In genomic region chr20:50195524-50196120, GRCh38 we compare ENCODE assay signal across 17 cellular contexts. TPM values are rescaled to one million over a fixed set of nuclear protein-coding genes. Genes with fewer than 3 reads are reported as not detected.
DNase-seq lines count a peak whose midpoint lies in the region; ATAC-seq, FAIRE-seq and TF ChIP-seq lines count a peak whose summit lies in the region.
"Had no signal": no experiment of that assay in that cellular context is flagged by ENCODE, and none has a peak within 500 bp of the region (broad histone marks: within the 10 kb centered on the region; RNA-seq: fewer than 3 reads in every experiment).

No MANE protein-coding gene starts in this region.

- no peak for ATAC-seq in HG03342 (IDR thresholded peaks at IDR 0.05; ENCODE audit: unreplicated experiment)
- ATAC-seq: effector memory CD8-positive, alpha-beta T cell; heart left ventricle; left colon had no signal

- no peak for DNase-seq in right atrium auricular region (ENCODE audit: low spot score)
- DNase-seq in cardiac septum (ENCODE audit: low spot score): no peak
- DNase-seq in astrocyte (ENCODE audit: low read depth): no peak
- DNase-seq in mesenchymal stem cell: peak; percentile 28
- no peak for DNase-seq in uterus
- no peak for DNase-seq in amygdala (lab: John Stamatoyannopoulos, UW)
- no peak for DNase-seq in NCI-H510A treated with DMSO at 0.1 percent for 48 hours (lab: John Stamatoyannopoulos, UW)
- DNase-seq: BE2C; effector memory CD8-positive, alpha-beta T cell; left colon; NCI-H1105 treated with DMSO at 0.1 percent for 48 hours; NCI-H524 treated with DMSO at 0.1 percent for 48 hours; stimulated activated CD8-positive, alpha-beta memory T cell treated with anti-CD3 and anti-CD28 coated beads, Interleukin-4, amount 100 ng/mL, for 48 hours; T1000 had no signal

- H2BK15ac ChIP-seq in mesenchymal stem cell (ENCODE audit: low read depth, poor library complexity, severe bottlenecking): no peak overlapping the region

- H3K9me3 ChIP-seq in right atrium auricular region (no peaks in the 10 kb centered on the region), astrocyte (ENCODE audit: insufficient read depth, low read depth, low read length) (peaks cover 3% of the 10 kb centered on the region), mesenchymal stem cell (ENCODE audit: control insufficient read depth, low read length) (peaks cover 8% of the 10 kb centered on the region), uterus (no peaks in the 10 kb centered on the region)
- H3K9me3 ChIP-seq: HAP-1 had no signal

- no peak overlapping the region for H2BK12ac ChIP-seq in mesenchymal stem cell (ENCODE audit: low read length in 2 of 2)

- TF ChIP-seq POLR2A in uterus (IDR thresholded peaks at IDR 0.05): no peak

- peaks cover 33% of the 10 kb centered on the region for H4K20me1 ChIP-seq in astrocyte (ENCODE audit: insufficient read depth, low read length)

- no peak for TF ChIP-seq CTCF in right atrium auricular region (IDR thresholded peaks at IDR 0.05)
- no peak for TF ChIP-seq CTCF in astrocyte (IDR thresholded peaks at IDR 0.05; ENCODE audit: insufficient read depth, low read depth, low read length)
- no peak for TF ChIP-seq CTCF in uterus (IDR thresholded peaks at IDR 0.05)

- H3K14ac ChIP-seq in mesenchymal stem cell (ENCODE audit: low read length in 2 of 2): peak overlapping the region in 1 of 2 experiments; percentile 3

- 86% methylated on average over 13 of the region's 13 CpGs for WGBS in mesenchymal stem cell

- H3K9me3 Mint-ChIP-seq in astrocyte (ENCODE audit: unreplicated experiment): peaks cover 3% of the 10 kb centered on the region
- H3K9me3 Mint-ChIP-seq: effector memory CD8-positive, alpha-beta T cell had no signal

- H3K36me3 ChIP-seq in right atrium auricular region (peaks cover 26% of the 10 kb centered on the region), astrocyte (ENCODE audit: insufficient read depth, low read length) (no peaks in the 10 kb centered on the region), mesenchymal stem cell (ENCODE audit: control insufficient read depth in 1 of 2, insufficient read depth in 2 of 2, low read depth in 1 of 2, low read length in 2 of 2) (peaks cover 17 to 43% of the 10 kb centered on the region in 2 experiments), uterus (no peaks in the 10 kb centered on the region)

- H3K4me3 ChIP-seq in right atrium auricular region (no peak overlapping the region), astrocyte (ENCODE audit: insufficient read depth, low read depth, low read length) (no peak overlapping the region), mesenchymal stem cell (ENCODE audit: insufficient read depth in 1 of 2, low read depth in 1 of 2, low read length in 2 of 2) (peak overlapping the region in 1 of 2 experiments; percentile 99), uterus (no peak overlapping the region)
- H3K4me3 ChIP-seq: HAP-1 had no signal

- no peak overlapping the region for H2BK120ac ChIP-seq in mesenchymal stem cell (ENCODE audit: low read depth, low read length)

- peaks cover 11% of the 10 kb centered on the region for H3K36me3 Mint-ChIP-seq in astrocyte (ENCODE audit: low read depth, unreplicated experiment)

- H3K4me1 ChIP-seq in right atrium auricular region: peaks cover 0 to 28% of the 10 kb centered on the region in 2 donors
- peaks cover 19% of the 10 kb centered on the region for H3K4me1 ChIP-seq in astrocyte (ENCODE audit: insufficient read depth, low read length)
- peaks cover 25% of the 10 kb centered on the region for H3K4me1 ChIP-seq in mesenchymal stem cell (ENCODE audit: control insufficient read depth, insufficient read depth, low read depth, low read length)
- H3K4me1 ChIP-seq in uterus: no peaks in the 10 kb centered on the region

- no peak overlapping the region for H4K91ac ChIP-seq in mesenchymal stem cell (ENCODE audit: low read length)

- peaks cover 10% of the 10 kb centered on the region for H3K79me1 ChIP-seq in mesenchymal stem cell (replicated peaks; ENCODE audit: low read length, poor library complexity, severe bottlenecking)

- H3K27ac ChIP-seq in right atrium auricular region (peak overlapping the region; percentile 99 to 100), astrocyte (ENCODE audit: low read depth, low read length) (no peak overlapping the region), mesenchymal stem cell (ENCODE audit: low read length, poor library complexity, severe bottlenecking) (no peak overlapping the region), uterus (peak overlapping the region; percentile 100)

- H3K9ac ChIP-seq in astrocyte (ENCODE audit: low read length) (no peak overlapping the region), mesenchymal stem cell (ENCODE audit: low read length) (peak overlapping the region; percentile 99)

- H2BK5ac ChIP-seq in mesenchymal stem cell (ENCODE audit: low read depth, low read length, poor library complexity, severe bottlenecking): no peak overlapping the region

- H3K79me2 ChIP-seq in astrocyte (ENCODE audit: insufficient read depth, low read length): peaks cover 34% of the 10 kb centered on the region

- H3K4ac ChIP-seq in mesenchymal stem cell (ENCODE audit: low read depth in 1 of 2, low read length in 2 of 2): no peak overlapping the region

- no peak for FAIRE-seq in astrocyte (lab: Jason Lieb, UNC)

- H3K27me3 Mint-ChIP-seq in astrocyte (ENCODE audit: low read depth, unreplicated experiment): no peaks in the 10 kb centered on the region
- H3K27me3 Mint-ChIP-seq: effector memory CD8-positive, alpha-beta T cell had no signal

- H3K27me3 ChIP-seq in right atrium auricular region (no peaks in the 10 kb centered on the region), astrocyte (ENCODE audit: insufficient read depth, low read length) (no peaks in the 10 kb centered on the region), mesenchymal stem cell (ENCODE audit: control insufficient read depth in 1 of 2, insufficient read depth in 1 of 2, low read length in 2 of 2) (no peaks in the 10 kb centered on the region), uterus (no peaks in the 10 kb centered on the region)
- H3K27me3 ChIP-seq: BE2C, heart left ventricle had no signal

- intact Hi-C loops in cardiac septum (cut with DNase I): no loop called here
- intact Hi-C loops in uterus (cut with DNase I; ENCODE audit: low total_unique reads): loop anchor here (10.0 kb wide), 1 partner anchor 89 kb away; no protein-coding TSS in a partner anchor

- H2AK5ac ChIP-seq in mesenchymal stem cell (ENCODE audit: low read length, severe bottlenecking): no peak overlapping the region

- peak overlapping the region; percentile 47 for H3K27ac Mint-ChIP-seq in astrocyte (ENCODE audit: unreplicated experiment)
- H3K27ac Mint-ChIP-seq: effector memory CD8-positive, alpha-beta T cell had no signal

- H2AFZ ChIP-seq in astrocyte (ENCODE audit: low read depth, low read length): no peak overlapping the region
- no peak overlapping the region for H2AFZ ChIP-seq in mesenchymal stem cell (ENCODE audit: low read depth, low read length)

- peaks cover 18% of the 10 kb centered on the region for H3K4me1 Mint-ChIP-seq in astrocyte (ENCODE audit: low read depth, unreplicated experiment)

- H3K4me2 ChIP-seq in astrocyte (ENCODE audit: low read length) (no peak overlapping the region), mesenchymal stem cell (ENCODE audit: low read length, poor library complexity, severe bottlenecking) (no peak overlapping the region)

- H3K18ac ChIP-seq in mesenchymal stem cell (ENCODE audit: low read depth in 1 of 2, low read length in 2 of 2): peak overlapping the region; percentile 9 to 28

- no peak overlapping the region for H3K4me3 Mint-ChIP-seq in astrocyte (ENCODE audit: unreplicated experiment)

- H4K8ac ChIP-seq in mesenchymal stem cell (ENCODE audit: low read length): no peak overlapping the region

- no peak overlapping the region for H3K23ac ChIP-seq in mesenchymal stem cell (ENCODE audit: low read length in 2 of 2)

RNA-seq across cellular contexts. Expression of gene CEBPB, which starts 5.0 kb away (rescaled TPM):
- total RNA-seq in right atrium auricular region (100 to 1,000 TPM in 1 of 2 donors, 10 to 100 TPM in 1; 61.3 to 102 TPM), cardiac septum (33.2 TPM), astrocyte (33.8 and 34.6 TPM in 2 replicates), uterus (100 to 1,000 TPM in 1 of 4 donors, 10 to 100 TPM in 3; 15.6 to 100 (median 59.9) TPM)
- 130 TPM for polyA plus RNA-seq in mesenchymal stem cell (2013, experiment 1 of 2)
- 131 TPM for polyA plus RNA-seq in mesenchymal stem cell (2013, experiment 2 of 2)

RNA-seq across cellular contexts. Expression of gene PEDS1, which starts 42.1 kb away (rescaled TPM):
- total RNA-seq in right atrium auricular region (10 to 100 TPM; 26.1 to 30.7 TPM), cardiac septum (15.2 TPM), astrocyte (41.6 and 44.1 TPM in 2 replicates), uterus (10 to 100 TPM in 1 of 4 donors, 1 to 10 TPM in 3; 1.5 to 19.8 (median 6.1) TPM)
- polyA plus RNA-seq in mesenchymal stem cell (2013, experiment 1 of 2): 59.1 TPM
- polyA plus RNA-seq in mesenchymal stem cell (2013, experiment 2 of 2): 58.4 TPM

Comparison
In these comparisons a context has a peak if more than half of its experiments do, and no peak if none do; other contexts are left out.
1. H3K27ac ChIP-seq: peak in right atrium auricular region (2 of 2) and uterus (2 of 2); none in astrocyte (single experiment) and mesenchymal stem cell (single experiment).